In genomic region chr9:79571309-79572031, GRCh38 we compare ENCODE assay signal across 8 cellular contexts. TPM values are rescaled to one million over a fixed set of nuclear protein-coding genes. Genes with fewer than 3 reads are reported as not detected.
DNase-seq lines count a peak whose midpoint lies in the region; TF ChIP-seq lines count a peak whose summit lies in the region.

TLE4 (plus strand) TSS chr9:79571965; CDS start chr9:79572791, 826 bp downstream.

- H3K9ac ChIP-seq in MM.1S (ENCODE audit: low read length) = peak within 1 kb of the TSS; percentile 66

- peak within 1 kb of the TSS; percentile 86 for H2AFZ ChIP-seq in MM.1S (ENCODE audit: low read length)

- H3K36me3 ChIP-seq in HAP-1 (replicated peaks) = no peaks in the 10 kb centered on the region
- no peaks in the 10 kb centered on the region for H3K36me3 ChIP-seq in MM.1S (replicated peaks; ENCODE audit: insufficient read depth, low read length)

- H3K27me3 Mint-ChIP-seq in nephron progenitor cell (ENCODE audit: low read depth, poor library complexity) = peaks cover 8% of the 10 kb centered on the region
- peaks cover 4% of the 10 kb centered on the region for H3K27me3 Mint-ChIP-seq in stimulated activated naive CD8-positive, alpha-beta T cell treated with anti-CD3 and anti-CD28 coated beads, Interleukin-15, Interleukin-2, amounts not matched to agents 100 ng/mL and 50 ng/mL, for 24 hours

- H3K4me1 ChIP-seq in HAP-1 = no peaks in the 10 kb centered on the region
- peaks cover 17% of the 10 kb centered on the region for H3K4me1 ChIP-seq in MM.1S (ENCODE audit: low read length)

- TF ChIP-seq CTCF in MM.1S (IDR thresholded peaks at IDR 0.05; ENCODE audit: low read length) (no peak), fibroblast of villous mesenchyme (IDR thresholded peaks at IDR 0.05; ENCODE audit: insufficient read depth, low read depth, low read length) (no peak), nephron progenitor cell (IDR thresholded peaks at IDR 0.05) (no peak)

- peak within 1 kb of the TSS; percentile 99 for H3K4me3 Mint-ChIP-seq in nephron progenitor cell
- peak within 1 kb of the TSS; percentile 91 for H3K4me3 Mint-ChIP-seq in stimulated activated naive CD8-positive, alpha-beta T cell treated with anti-CD3 and anti-CD28 coated beads, Interleukin-15, Interleukin-2, amounts not matched to agents 100 ng/mL and 50 ng/mL, for 24 hours

- H3K9me3 Mint-ChIP-seq in nephron progenitor cell = peaks cover 18% of the 10 kb centered on the region
- H3K9me3 Mint-ChIP-seq in stimulated activated naive CD8-positive, alpha-beta T cell treated with anti-CD3 and anti-CD28 coated beads, Interleukin-15, Interleukin-2, amounts not matched to agents 100 ng/mL and 50 ng/mL, for 24 hours = no peaks in the 10 kb centered on the region

- H3K9me3 ChIP-seq in HAP-1 (no peaks in the 10 kb centered on the region), MM.1S (replicated peaks; ENCODE audit: insufficient read depth, low read length) (no peaks in the 10 kb centered on the region)

- H3K4me1 Mint-ChIP-seq in nephron progenitor cell = peaks cover 35% of the 10 kb centered on the region
- peaks cover 34% of the 10 kb centered on the region for H3K4me1 Mint-ChIP-seq in stimulated activated naive CD8-positive, alpha-beta T cell treated with anti-CD3 and anti-CD28 coated beads, Interleukin-15, Interleukin-2, amounts not matched to agents 100 ng/mL and 50 ng/mL, for 24 hours (ENCODE audit: low read depth)

- H3K9me2 ChIP-seq in MM.1S (replicated peaks; ENCODE audit: insufficient read depth, low read length) = no peaks in the 10 kb centered on the region

- H3K36me3 Mint-ChIP-seq in nephron progenitor cell (ENCODE audit: low read depth) = peaks cover 19% of the 10 kb centered on the region
- peaks cover 9% of the 10 kb centered on the region for H3K36me3 Mint-ChIP-seq in stimulated activated naive CD8-positive, alpha-beta T cell treated with anti-CD3 and anti-CD28 coated beads, Interleukin-15, Interleukin-2, amounts not matched to agents 100 ng/mL and 50 ng/mL, for 24 hours (ENCODE audit: low read depth)

- DNase-seq in G401 (ENCODE audit: low spot score) (peak; percentile 100), HAP-1 (ENCODE audit: low spot score in 2 of 2) (peak; percentile 98 to 99), MM.1S (peak; percentile 100), SIG-M5 treated with dmso at 0.1 percent for 504 hours (lab: John Stamatoyannopoulos, UW; ENCODE audit: unreplicated experiment) (peak; percentile 100), fibroblast of villous mesenchyme (ENCODE audit: low read depth) (peak; percentile 100), nephron progenitor cell (peak; percentile 99)
- DNase-seq in activated gamma-delta T cell treated with anti-CD3 and anti-CD28 coated beads, Interleukin-2, amount 50 U/mL, for 16 hours (ENCODE audit: low read depth) = peak; percentile 99

- peak within 1 kb of the TSS; percentile 90 for H3K4me2 ChIP-seq in MM.1S (ENCODE audit: low read depth, low read length)

- no peaks in the 10 kb centered on the region for H3K79me2 ChIP-seq in MM.1S (ENCODE audit: low read length)

- H3F3A ChIP-seq in MM.1S (ENCODE audit: insufficient read depth, low read length) = peaks cover 22% of the 10 kb centered on the region

- peak within 1 kb of the TSS; percentile 77; the same call in 1 of the 2 replicates for H3K27ac ChIP-seq in MM.1S (ENCODE audit: low read length)

- 0 out of 2 replicates have a peak, but pooled peaks cover 2% of the 10 kb centered on the region for H3K27me3 ChIP-seq in HAP-1 (ENCODE audit: low read depth)
- no peaks in the 10 kb centered on the region; the same call in 1 of the 2 replicates for H3K27me3 ChIP-seq in MM.1S (replicated peaks; ENCODE audit: insufficient read depth, low read length)

- in situ Hi-C loops in G401 (cut with HindIII; ENCODE audit: low sequenced_read_pairs) (no loop called here), HAP-1 (cut with MboI; ENCODE audit: low sequenced_read_pairs) (no loop called here)

- H4K20me1 ChIP-seq in MM.1S (ENCODE audit: insufficient read depth, low read length) = no peaks in the 10 kb centered on the region

- peak within 1 kb of the TSS; percentile 56 for H3K4me3 ChIP-seq in HAP-1
- H3K4me3 ChIP-seq in MM.1S (ENCODE audit: low read length) = peak within 1 kb of the TSS; percentile 85
- peak within 1 kb of the TSS; percentile 85 for H3K4me3 ChIP-seq in fibroblast of villous mesenchyme (ENCODE audit: low read depth, low read length)

- no peak within 1 kb of the TSS for H3K27ac Mint-ChIP-seq in nephron progenitor cell
- H3K27ac Mint-ChIP-seq in stimulated activated naive CD8-positive, alpha-beta T cell treated with anti-CD3 and anti-CD28 coated beads, Interleukin-15, Interleukin-2, amounts not matched to agents 100 ng/mL and 50 ng/mL, for 24 hours = no peak within 1 kb of the TSS

RNA-seq across cellular contexts. Expression of gene TLE4, which starts in this region (rescaled TPM):
- 65.7 and 78.6 TPM in 2 replicates for total RNA-seq in G401 (2014; rRNA removed; shearing (Covaris generic))
- 48.3 and 79.0 TPM in 2 replicates for total RNA-seq in fibroblast of villous mesenchyme

Comparison
In these comparisons a context has a peak if more than half of its experiments do, and no peak if none do; other contexts are left out.
1. Peak in every context shown above with its lines: DNase-seq, H3K4me3 ChIP-seq and H3K27ac ChIP-seq.